In genomic region chr11:12617632-12618031, GRCh38 we compare ENCODE assay signal across 29 cellular contexts.
"Had no signal": no experiment of that assay in that cellular context is flagged by ENCODE, and none has a peak within 500 bp of the region (broad histone marks: within the 10 kb centered on the region; RNA-seq: fewer than 3 reads in every experiment).

No MANE protein-coding gene starts in this region.

- H3K4me3 Mint-ChIP-seq: stimulated activated effector memory CD8-positive, alpha-beta T cell treated with anti-CD3 and anti-CD28 coated beads, Interleukin-12 subunit alpha, Interleukin-12 subunit beta, amount 100 ng/mL, for 72 hours; stimulated activated memory B cell treated with anti-CD40 and anti-IgM and Interleukin-4, amounts not matched to agents 10 μg/mL and 1 μg/mL and 100 μg/mL, for 72 hours; stimulated activated naive B cell treated with anti-CD40 and anti-IgM and Interleukin-4, amounts not matched to agents 10 μg/mL and 1 μg/mL and 100 μg/mL, for 72 hours; stimulated activated naive CD8-positive, alpha-beta T cell treated with anti-CD3 and anti-CD28 coated beads, Interleukin-15, amount 100 ng/mL, for 72 hours; stimulated activated naive CD8-positive, alpha-beta T cell treated with anti-CD3 and anti-CD28 coated beads, Interleukin-15, Interleukin-2, amounts not matched to agents 100 ng/mL and 50 ng/mL, for 24 hours; type B pancreatic cell had no signal

- H3K36me3 ChIP-seq: stomach, suprapubic skin, thoracic aorta, thyroid gland, tibial artery, tibial nerve, transverse colon, upper lobe of left lung, upper lobe of right lung, uterus, vagina had no signal

- H3K4me1 ChIP-seq: suprapubic skin, testis, thyroid gland, tibial artery, tibial nerve, transverse colon, upper lobe of left lung, upper lobe of right lung, uterus, vagina had no signal

- H3K4me1 Mint-ChIP-seq: stimulated activated effector memory CD8-positive, alpha-beta T cell treated with anti-CD3 and anti-CD28 coated beads, Interleukin-12 subunit alpha, Interleukin-12 subunit beta, amount 100 ng/mL, for 72 hours; stimulated activated memory B cell treated with anti-CD40 and anti-IgM and Interleukin-4, amounts not matched to agents 10 μg/mL and 1 μg/mL and 100 μg/mL, for 72 hours; stimulated activated naive B cell treated with anti-CD40 and anti-IgM and Interleukin-4, amounts not matched to agents 10 μg/mL and 1 μg/mL and 100 μg/mL, for 72 hours; stimulated activated naive CD8-positive, alpha-beta T cell treated with anti-CD3 and anti-CD28 coated beads, Interleukin-15, amount 100 ng/mL, for 72 hours had no signal

- H3K9me3 ChIP-seq: stomach, suprapubic skin, testis, thoracic aorta, thyroid gland, tibial artery, transverse colon, upper lobe of left lung, upper lobe of right lung, uterus, vagina had no signal

- H3K27me3 Mint-ChIP-seq: stimulated activated memory B cell treated with anti-CD40 and anti-IgM and Interleukin-4, amounts not matched to agents 10 μg/mL and 1 μg/mL and 100 μg/mL, for 72 hours; type B pancreatic cell had no signal

- H3K4me3 ChIP-seq: stomach, suprapubic skin, testis, thoracic aorta, thyroid gland, tibial artery, tibial nerve, transverse colon, upper lobe of left lung, upper lobe of right lung, uterus, vagina had no signal

- H3K27me3 ChIP-seq: stomach, suprapubic skin, testis, thyroid gland, tibial artery, tibial nerve, transverse colon, upper lobe of left lung, upper lobe of right lung, uterus, vagina had no signal

- H3K27ac ChIP-seq: stomach, suprapubic skin, testis, thoracic aorta, thyroid gland, tibial artery, tibial nerve, transverse colon, upper lobe of left lung, upper lobe of right lung, uterus, vagina had no signal

- ATAC-seq: stimulated activated effector memory CD8-positive, alpha-beta T cell treated with anti-CD3 and anti-CD28 coated beads, Interleukin-12 subunit alpha, Interleukin-12 subunit beta, amount 100 ng/mL, for 72 hours; stimulated activated memory B cell treated with anti-CD40 and anti-IgM and Interleukin-4, amounts not matched to agents 10 μg/mL and 1 μg/mL and 100 μg/mL, for 72 hours; stimulated activated naive B cell treated with anti-CD40 and anti-IgM and Interleukin-4, amounts not matched to agents 10 μg/mL and 1 μg/mL and 100 μg/mL, for 72 hours; stimulated activated naive CD8-positive, alpha-beta T cell treated with anti-CD3 and anti-CD28 coated beads, Interleukin-15, amount 100 ng/mL, for 72 hours; stimulated activated naive CD8-positive, alpha-beta T cell treated with anti-CD3 and anti-CD28 coated beads, Interleukin-15, Interleukin-2, amounts not matched to agents 100 U/mL and 50 U/mL, for 24 hours; upper lobe of right lung had no signal

- DNase-seq: stimulated activated CD4-positive, alpha-beta T cell treated with anti-CD3 and anti-CD28 coated beads, Interleukin-2, amount 100 ng/mL, for 48 hours; stimulated activated CD4-positive, alpha-beta T cell treated with anti-CD3 and anti-CD28 coated beads, Interleukin-4, amount 100 ng/mL, for 1 hour; stimulated activated CD4-positive, alpha-beta T cell treated with anti-CD3 and anti-CD28 coated beads, Interleukin-4, amount 100 ng/mL, for 24 hours; stimulated activated CD4-positive, alpha-beta T cell treated with anti-CD3 and anti-CD28 coated beads, Interleukin-4, amount 100 ng/mL, for 4 hours; stimulated activated CD8-positive, alpha-beta memory T cell treated with anti-CD3 and anti-CD28 coated beads, Interleukin-4, amount 100 ng/mL, for 48 hours; stimulated activated naive B cell treated with anti-CD40 and anti-IgM and Interleukin-4, amounts not matched to agents 10 μg/mL and 1 μg/mL and 100 μg/mL, for 72 hours; stimulated activated naive CD4-positive, alpha-beta T cell; stimulated activated naive CD4-positive, alpha-beta T cell treated with Interleukin-2 at 50 U/mL for 16 hours; stimulated activated naive CD8-positive, alpha-beta T cell treated with anti-CD3 and anti-CD28 coated beads, Interleukin-15, amount 100 ng/mL, for 72 hours; stimulated activated naive CD8-positive, alpha-beta T cell treated with anti-CD3 and anti-CD28 coated beads, Interleukin-15, Interleukin-2, amounts not matched to agents 100 U/mL and 50 U/mL, for 24 hours; stomach; substantia nigra; testis; thyroid gland; tibial artery; transverse colon; trophoblast cell; upper lobe of left lung; upper lobe of right lung; uterus had no signal

- H3K27ac Mint-ChIP-seq: stimulated activated effector memory CD8-positive, alpha-beta T cell treated with anti-CD3 and anti-CD28 coated beads, Interleukin-12 subunit alpha, Interleukin-12 subunit beta, amount 100 ng/mL, for 72 hours; stimulated activated memory B cell treated with anti-CD40 and anti-IgM and Interleukin-4, amounts not matched to agents 10 μg/mL and 1 μg/mL and 100 μg/mL, for 72 hours; stimulated activated naive B cell treated with anti-CD40 and anti-IgM and Interleukin-4, amounts not matched to agents 10 μg/mL and 1 μg/mL and 100 μg/mL, for 72 hours; stimulated activated naive CD8-positive, alpha-beta T cell treated with anti-CD3 and anti-CD28 coated beads, Interleukin-15, amount 100 ng/mL, for 72 hours; stimulated activated naive CD8-positive, alpha-beta T cell treated with anti-CD3 and anti-CD28 coated beads, Interleukin-15, Interleukin-2, amounts not matched to agents 100 ng/mL and 50 ng/mL, for 24 hours; type B pancreatic cell had no signal

- H3K36me3 Mint-ChIP-seq: stimulated activated effector memory CD8-positive, alpha-beta T cell treated with anti-CD3 and anti-CD28 coated beads, Interleukin-12 subunit alpha, Interleukin-12 subunit beta, amount 100 ng/mL, for 72 hours; stimulated activated memory B cell treated with anti-CD40 and anti-IgM and Interleukin-4, amounts not matched to agents 10 μg/mL and 1 μg/mL and 100 μg/mL, for 72 hours had no signal

- FAIRE-seq: urothelium cell line had no signal
